ENCODE assay signal across 16 cellular contexts in the genomic region with DNA sequence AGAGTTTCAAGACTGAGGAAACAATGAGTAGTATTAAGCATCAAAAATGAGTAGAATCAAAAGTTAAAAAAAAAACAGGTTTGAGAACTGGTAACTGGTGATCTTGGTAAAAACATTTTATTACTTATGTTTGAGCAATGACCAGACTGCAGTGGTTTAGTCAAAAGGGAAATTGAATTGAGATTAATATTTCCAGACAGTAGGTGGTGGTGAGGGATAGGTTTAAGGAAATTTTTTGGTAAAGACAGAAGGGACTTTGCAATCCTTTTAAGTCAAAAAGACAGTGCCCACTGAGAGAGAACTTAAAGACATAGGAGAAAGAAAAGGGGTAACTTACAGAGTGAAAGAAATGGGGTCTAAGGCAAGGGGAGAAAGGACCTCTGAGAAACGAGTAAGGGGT.
A peak's percentile ranks its signal among the peaks of the same experiment; 100 is the strongest.
DNase-seq lines count a peak whose midpoint lies in the region; ATAC-seq and TF ChIP-seq lines count a peak whose summit lies in the region.
"Had no signal": no experiment of that assay in that cellular context is flagged by ENCODE, and none has a peak within 500 bp of the region (broad histone marks: within the 10 kb centered on the region; RNA-seq: fewer than 3 reads in every experiment).

No MANE protein-coding gene starts in this region.

- CTCF ChIA-PET in activated naive CD4-positive, alpha-beta T cell treated with anti-CD3 and anti-CD28 coated beads for 36 hours (lab: Charles Lee), result interaction anchor here (0.6 kb wide), 1 partner anchor 139 kb away, joined by 3 read pairs; no protein-coding TSS in a partner anchor

- H3K4me1 Mint-ChIP-seq in activated naive CD4-positive, alpha-beta T cell treated with anti-CD3 and anti-CD28 coated beads, Interleukin-2, amount 50 U/mL, for 24 hours, result peaks cover 14% of the 10 kb centered on the region
- peaks cover 23% of the 10 kb centered on the region for H3K4me1 Mint-ChIP-seq in activated naive CD4-positive, alpha-beta T cell treated with anti-CD3 and anti-CD28 coated beads for 36 hours (ENCODE audit: low read depth)
- H3K4me1 Mint-ChIP-seq in stimulated activated effector memory CD8-positive, alpha-beta T cell treated with anti-CD3 and anti-CD28 coated beads, Interleukin-12 subunit alpha, Interleukin-12 subunit beta, amount 100 ng/mL, for 72 hours, result peaks cover 24% of the 10 kb centered on the region
- H3K4me1 Mint-ChIP-seq in CD14-positive monocyte, result peaks cover 5% of the 10 kb centered on the region
- peaks cover 10% of the 10 kb centered on the region for H3K4me1 Mint-ChIP-seq in activated CD4-positive, alpha-beta T cell treated with anti-CD3 and anti-CD28 coated beads, Interleukin-2, amount 10 ng/mL, durations not matched to agents 24 days and 14 days

- intact Hi-C loops in activated naive CD4-positive, alpha-beta T cell treated with anti-CD3 and anti-CD28 coated beads for 36 hours (cut with micrococcal nuclease), result loop anchor here (5.0 kb wide), 1 partner anchor 607 kb away; no protein-coding TSS in a partner anchor
- intact Hi-C loops in CD14-positive monocyte (cut with micrococcal nuclease), result no loop called here
- intact Hi-C loops in activated CD4-positive, alpha-beta T cell treated with anti-CD3 and anti-CD28 coated beads, Interleukin-2, amount 10 ng/mL, durations not matched to agents 24 days and 14 days (cut with micrococcal nuclease), result no loop called here

- TF ChIP-seq CTCF in CD14-positive monocyte (IDR thresholded peaks at IDR 0.05), result no peak

- no peak for DNase-seq in activated naive CD4-positive, alpha-beta T cell treated with anti-CD3 and anti-CD28 coated beads for 36 hours
- peak; percentile 24 for DNase-seq in OCI-M1 (lab: John Stamatoyannopoulos, UW)
- DNase-seq in fibroblast of peridontal ligament (ENCODE audit: extremely low read depth), result peak; percentile 8
- DNase-seq in stimulated activated effector memory CD8-positive, alpha-beta T cell treated with anti-CD3 and anti-CD28 coated beads, Interleukin-12 subunit alpha, Interleukin-12 subunit beta, amount 100 ng/mL, for 72 hours (ENCODE audit: low spot score in 2 of 2), result no peak
- DNase-seq in CD14-positive monocyte (ENCODE audit: low spot score), result no peak
- no peak for DNase-seq in activated CD4-positive, alpha-beta T cell treated with anti-CD3 and anti-CD28 coated beads, Interleukin-2, amount 10 ng/mL, durations not matched to agents 24 days and 14 days
- DNase-seq in stimulated activated CD4-positive, alpha-beta T cell treated with anti-CD3 and anti-CD28 coated beads, Interleukin-15, amount 100 ng/mL, for 24 hours, result no peak
- DNase-seq: AML-193; CD4-positive, alpha-beta T cell; DND-41; GDM1; KBM-7; NCI-H1048; NCI-H2227 treated with DMSO at 0.1 percent for 48 hours; NCI-H526 had no signal

- no peak overlapping the region for H3K4me3 Mint-ChIP-seq in activated naive CD4-positive, alpha-beta T cell treated with anti-CD3 and anti-CD28 coated beads, Interleukin-2, amount 50 U/mL, for 24 hours
- no peak overlapping the region for H3K4me3 Mint-ChIP-seq in activated naive CD4-positive, alpha-beta T cell treated with anti-CD3 and anti-CD28 coated beads for 36 hours
- no peak overlapping the region for H3K4me3 Mint-ChIP-seq in stimulated activated effector memory CD8-positive, alpha-beta T cell treated with anti-CD3 and anti-CD28 coated beads, Interleukin-12 subunit alpha, Interleukin-12 subunit beta, amount 100 ng/mL, for 72 hours
- no peak overlapping the region for H3K4me3 Mint-ChIP-seq in CD14-positive monocyte
- no peak overlapping the region for H3K4me3 Mint-ChIP-seq in activated CD4-positive, alpha-beta T cell treated with anti-CD3 and anti-CD28 coated beads, Interleukin-2, amount 10 ng/mL, durations not matched to agents 24 days and 14 days
- H3K4me3 Mint-ChIP-seq: CD4-positive, alpha-beta T cell had no signal

- no peak for ATAC-seq in stimulated activated effector memory CD8-positive, alpha-beta T cell treated with anti-CD3 and anti-CD28 coated beads, Interleukin-12 subunit alpha, Interleukin-12 subunit beta, amount 100 ng/mL, for 72 hours

- H3K36me3 Mint-ChIP-seq in activated naive CD4-positive, alpha-beta T cell treated with anti-CD3 and anti-CD28 coated beads, Interleukin-2, amount 50 U/mL, for 24 hours, result peaks cover 25% of the 10 kb centered on the region
- peaks cover 24% of the 10 kb centered on the region for H3K36me3 Mint-ChIP-seq in activated naive CD4-positive, alpha-beta T cell treated with anti-CD3 and anti-CD28 coated beads for 36 hours (ENCODE audit: low read depth)
- H3K36me3 Mint-ChIP-seq in stimulated activated effector memory CD8-positive, alpha-beta T cell treated with anti-CD3 and anti-CD28 coated beads, Interleukin-12 subunit alpha, Interleukin-12 subunit beta, amount 100 ng/mL, for 72 hours, result peaks cover 23% of the 10 kb centered on the region
- peaks cover 7 to 17% of the 10 kb centered on the region in 2 donors for H3K36me3 Mint-ChIP-seq in CD14-positive monocyte
- H3K36me3 Mint-ChIP-seq in activated CD4-positive, alpha-beta T cell treated with anti-CD3 and anti-CD28 coated beads, Interleukin-2, amount 10 ng/mL, durations not matched to agents 24 days and 14 days (ENCODE audit: low read depth), result peaks cover 19% of the 10 kb centered on the region

- no peaks in the 10 kb centered on the region for H3K9me3 Mint-ChIP-seq in activated naive CD4-positive, alpha-beta T cell treated with anti-CD3 and anti-CD28 coated beads, Interleukin-2, amount 50 U/mL, for 24 hours
- H3K9me3 Mint-ChIP-seq in activated naive CD4-positive, alpha-beta T cell treated with anti-CD3 and anti-CD28 coated beads for 36 hours, result peaks cover 2% of the 10 kb centered on the region
- no peaks in the 10 kb centered on the region for H3K9me3 Mint-ChIP-seq in stimulated activated effector memory CD8-positive, alpha-beta T cell treated with anti-CD3 and anti-CD28 coated beads, Interleukin-12 subunit alpha, Interleukin-12 subunit beta, amount 100 ng/mL, for 72 hours
- no peaks in the 10 kb centered on the region for H3K9me3 Mint-ChIP-seq in CD14-positive monocyte
- H3K9me3 Mint-ChIP-seq in activated CD4-positive, alpha-beta T cell treated with anti-CD3 and anti-CD28 coated beads, Interleukin-2, amount 10 ng/mL, durations not matched to agents 24 days and 14 days, result no peaks in the 10 kb centered on the region
- H3K9me3 Mint-ChIP-seq: CD4-positive, alpha-beta T cell had no signal

- peak overlapping the region; percentile 3 for H3K27ac Mint-ChIP-seq in activated naive CD4-positive, alpha-beta T cell treated with anti-CD3 and anti-CD28 coated beads, Interleukin-2, amount 50 U/mL, for 24 hours
- H3K27ac Mint-ChIP-seq in activated naive CD4-positive, alpha-beta T cell treated with anti-CD3 and anti-CD28 coated beads for 36 hours, result no peak overlapping the region
- peak overlapping the region; percentile 2 for H3K27ac Mint-ChIP-seq in stimulated activated effector memory CD8-positive, alpha-beta T cell treated with anti-CD3 and anti-CD28 coated beads, Interleukin-12 subunit alpha, Interleukin-12 subunit beta, amount 100 ng/mL, for 72 hours
- peak overlapping the region in 1 of 7 donors; percentile 70 for H3K27ac Mint-ChIP-seq in CD14-positive monocyte
- H3K27ac Mint-ChIP-seq in activated CD4-positive, alpha-beta T cell treated with anti-CD3 and anti-CD28 coated beads, Interleukin-2, amount 10 ng/mL, durations not matched to agents 24 days and 14 days, result no peak overlapping the region
- H3K27ac Mint-ChIP-seq: CD4-positive, alpha-beta T cell had no signal

- no peaks in the 10 kb centered on the region for H3K27me3 Mint-ChIP-seq in activated naive CD4-positive, alpha-beta T cell treated with anti-CD3 and anti-CD28 coated beads, Interleukin-2, amount 50 U/mL, for 24 hours
- H3K27me3 Mint-ChIP-seq in activated naive CD4-positive, alpha-beta T cell treated with anti-CD3 and anti-CD28 coated beads for 36 hours (ENCODE audit: low read depth), result no peaks in the 10 kb centered on the region
- no peaks in the 10 kb centered on the region for H3K27me3 Mint-ChIP-seq in CD14-positive monocyte (ENCODE audit: low read depth in 3 of 3)
- H3K27me3 Mint-ChIP-seq in activated CD4-positive, alpha-beta T cell treated with anti-CD3 and anti-CD28 coated beads, Interleukin-2, amount 10 ng/mL, durations not matched to agents 24 days and 14 days, result no peaks in the 10 kb centered on the region
- H3K27me3 Mint-ChIP-seq: CD4-positive, alpha-beta T cell had no signal

Comparison
In these comparisons a context has a peak if more than half of its experiments do, and no peak if none do; other contexts are left out.
1. H3K27ac Mint-ChIP-seq: peak in activated naive CD4-positive, alpha-beta T cell treated with anti-CD3 and anti-CD28 coated beads, Interleukin-2, amount 50 U/mL, for 24 hours (single experiment) and stimulated activated effector memory CD8-positive, alpha-beta T cell treated with anti-CD3 and anti-CD28 coated beads, Interleukin-12 subunit alpha, Interleukin-12 subunit beta, amount 100 ng/mL, for 72 hours (single experiment); none in activated naive CD4-positive, alpha-beta T cell treated with anti-CD3 and anti-CD28 coated beads for 36 hours (single experiment) and activated CD4-positive, alpha-beta T cell treated with anti-CD3 and anti-CD28 coated beads, Interleukin-2, amount 10 ng/mL, durations not matched to agents 24 days and 14 days (single experiment).
2. DNase-seq: peak in OCI-M1 (single experiment) and fibroblast of peridontal ligament (single experiment); none in activated naive CD4-positive, alpha-beta T cell treated with anti-CD3 and anti-CD28 coated beads for 36 hours (single experiment), stimulated activated effector memory CD8-positive, alpha-beta T cell treated with anti-CD3 and anti-CD28 coated beads, Interleukin-12 subunit alpha, Interleukin-12 subunit beta, amount 100 ng/mL, for 72 hours (0 of 2), CD14-positive monocyte (single experiment), activated CD4-positive, alpha-beta T cell treated with anti-CD3 and anti-CD28 coated beads, Interleukin-2, amount 10 ng/mL, durations not matched to agents 24 days and 14 days (single experiment) and stimulated activated CD4-positive, alpha-beta T cell treated with anti-CD3 and anti-CD28 coated beads, Interleukin-15, amount 100 ng/mL, for 24 hours (single experiment).